Comparison of ENCODE assay signal across 8 cellular contexts in genomic region chr22:20418211-20418788, GRCh38. TPM values are rescaled to one million over a fixed set of nuclear protein-coding genes. Genes with fewer than 3 reads are reported as not detected.
DNase-seq lines count a peak whose midpoint lies in the region; ATAC-seq and TF ChIP-seq lines count a peak whose summit lies in the region.

No MANE protein-coding gene starts in this region.

- no peaks in the 10 kb centered on the region for H3K9me3 ChIP-seq in CD4-positive, CD25-positive, alpha-beta regulatory T cell (ENCODE audit: control insufficient read depth in 2 of 2, low read length in 2 of 2)

- no peak overlapping the region for H3K27ac Mint-ChIP-seq in CD4-positive, CD25-positive, alpha-beta regulatory T cell
- H3K27ac Mint-ChIP-seq in naive B cell = peak overlapping the region in 2 of 6 donors; percentile 19 to 56
- H3K27ac Mint-ChIP-seq in stimulated activated effector memory CD8-positive, alpha-beta T cell treated with anti-CD3 and anti-CD28 coated beads, Interleukin-12 subunit alpha, Interleukin-12 subunit beta, amount 100 ng/mL, for 72 hours = no peak overlapping the region

- no peaks in the 10 kb centered on the region for H3K9me3 Mint-ChIP-seq in CD4-positive, CD25-positive, alpha-beta regulatory T cell
- H3K9me3 Mint-ChIP-seq in naive B cell = no peaks in the 10 kb centered on the region
- no peaks in the 10 kb centered on the region for H3K9me3 Mint-ChIP-seq in stimulated activated effector memory CD8-positive, alpha-beta T cell treated with anti-CD3 and anti-CD28 coated beads, Interleukin-12 subunit alpha, Interleukin-12 subunit beta, amount 100 ng/mL, for 72 hours

- peak; percentile 72 to 76 for ATAC-seq in CD4-positive, CD25-positive, alpha-beta regulatory T cell (ENCODE audit: low read depth in 2 of 2)
- ATAC-seq in naive B cell (ENCODE audit: low read depth in 2 of 2) (peak; percentile 76 to 81), HG03025 (IDR thresholded peaks at IDR 0.05; ENCODE audit: low FRiP score, unreplicated experiment) (no peak)
- peak; percentile 82 for ATAC-seq in stimulated activated effector memory CD8-positive, alpha-beta T cell treated with anti-CD3 and anti-CD28 coated beads, Interleukin-12 subunit alpha, Interleukin-12 subunit beta, amount 100 ng/mL, for 72 hours

- peak; percentile 52 for TF ChIP-seq CTCF in HL-60 (IDR thresholded peaks at IDR 0.05; ENCODE audit: insufficient read depth, low read length)

- H3K27me3 ChIP-seq in CD4-positive, CD25-positive, alpha-beta regulatory T cell (ENCODE audit: control insufficient read depth, insufficient read depth, low read length) = no peaks in the 10 kb centered on the region
- H3K27me3 ChIP-seq in HL-60 (ENCODE audit: insufficient read depth, poor library complexity, severe bottlenecking) = no peaks in the 10 kb centered on the region

- peaks cover 6% of the 10 kb centered on the region for H3K27me3 Mint-ChIP-seq in CD4-positive, CD25-positive, alpha-beta regulatory T cell
- H3K27me3 Mint-ChIP-seq in naive B cell = peaks cover 0 to 5% (median 5%) of the 10 kb centered on the region in 3 donors

- H3K36me3 Mint-ChIP-seq in CD4-positive, CD25-positive, alpha-beta regulatory T cell = no peaks in the 10 kb centered on the region
- no peaks in the 10 kb centered on the region for H3K36me3 Mint-ChIP-seq in naive B cell
- H3K36me3 Mint-ChIP-seq in stimulated activated effector memory CD8-positive, alpha-beta T cell treated with anti-CD3 and anti-CD28 coated beads, Interleukin-12 subunit alpha, Interleukin-12 subunit beta, amount 100 ng/mL, for 72 hours = peaks cover under 1% of the 10 kb centered on the region

- peak overlapping the region; percentile 19 to 66 (median 58) for H3K4me3 Mint-ChIP-seq in CD4-positive, CD25-positive, alpha-beta regulatory T cell
- peak overlapping the region; percentile 52 to 81 (median 62) for H3K4me3 Mint-ChIP-seq in naive B cell
- peak overlapping the region; percentile 52 for H3K4me3 Mint-ChIP-seq in stimulated activated effector memory CD8-positive, alpha-beta T cell treated with anti-CD3 and anti-CD28 coated beads, Interleukin-12 subunit alpha, Interleukin-12 subunit beta, amount 100 ng/mL, for 72 hours

- peak; percentile 70 to 75 (median 73) for DNase-seq in CD4-positive, CD25-positive, alpha-beta regulatory T cell
- DNase-seq in HL-60 (ENCODE audit: low read depth in 1 of 2, low spot score in 1 of 2) (peak; percentile 41 to 63), OCI-M2 (lab: John Stamatoyannopoulos, UW; ENCODE audit: unreplicated experiment) (peak; percentile 21), fibroblast of gingiva (ENCODE audit: low read depth) (peak; percentile 82), naive B cell (peak; percentile 70)
- peak; percentile 74 to 83 for DNase-seq in activated T-cell treated with anti-CD3 and anti-CD28 coated beads, Interleukin-2, amount 50 U/mL, for 48 hours
- DNase-seq in stimulated activated effector memory CD8-positive, alpha-beta T cell treated with anti-CD3 and anti-CD28 coated beads, Interleukin-12 subunit alpha, Interleukin-12 subunit beta, amount 100 ng/mL, for 72 hours (ENCODE audit: low spot score in 2 of 2) = peak; percentile 64 to 81

- H3K4me1 ChIP-seq in CD4-positive, CD25-positive, alpha-beta regulatory T cell (ENCODE audit: control insufficient read depth, insufficient read depth, low read length, poor library complexity, severe bottlenecking) = peaks cover 6% of the 10 kb centered on the region

- H3K4me1 Mint-ChIP-seq in CD4-positive, CD25-positive, alpha-beta regulatory T cell = peaks cover 0 to 4% (median 1%) of the 10 kb centered on the region in 4 donors
- H3K4me1 Mint-ChIP-seq in naive B cell = peaks cover 0 to 3% (median 0%) of the 10 kb centered on the region in 3 donors
- H3K4me1 Mint-ChIP-seq in stimulated activated effector memory CD8-positive, alpha-beta T cell treated with anti-CD3 and anti-CD28 coated beads, Interleukin-12 subunit alpha, Interleukin-12 subunit beta, amount 100 ng/mL, for 72 hours = no peaks in the 10 kb centered on the region

- H3K36me3 ChIP-seq in CD4-positive, CD25-positive, alpha-beta regulatory T cell (ENCODE audit: control insufficient read depth, insufficient read depth, low read length) = no peaks in the 10 kb centered on the region

- no peak overlapping the region for H3K4me3 ChIP-seq in CD4-positive, CD25-positive, alpha-beta regulatory T cell (ENCODE audit: low read depth, low read length)
- H3K4me3 ChIP-seq in HL-60 (replicated peaks; ENCODE audit: insufficient read depth, low read length) = peak overlapping the region; percentile 32

- H3K27ac ChIP-seq in CD4-positive, CD25-positive, alpha-beta regulatory T cell (ENCODE audit: insufficient read depth, low read length, poor library complexity, severe bottlenecking) = no peak overlapping the region
- H3K27ac ChIP-seq in HL-60 (replicated peaks) = no peak overlapping the region

RNA-seq across cellular contexts. Expression of gene SCARF2, which starts 19.3 kb away (rescaled TPM):
- 6.9 TPM for total RNA-seq in CD4-positive, CD25-positive, alpha-beta regulatory T cell
- 1 to 10 TPM in 2 of 4 donors, under 1 TPM in 2; 0.70 to 1.8 (median 1.1) TPM for polyA plus RNA-seq in CD4-positive, CD25-positive, alpha-beta regulatory T cell
- under 1 TPM in 4 of 6 donors, not detected in 2; 0.25 to 0.64 (median 0.36) TPM for polyA plus RNA-seq in naive B cell (ENCODE audit: low read depth in 6 of 6)

RNA-seq across cellular contexts. Expression of gene ZNF74, which starts 24.3 kb away (rescaled TPM):
- total RNA-seq in CD4-positive, CD25-positive, alpha-beta regulatory T cell = 4.1 TPM
- polyA plus RNA-seq in CD4-positive, CD25-positive, alpha-beta regulatory T cell = 1 to 10 TPM; 3.4 to 5.9 (median 4.5) TPM
- 1 to 10 TPM; 2.4 to 8.5 (median 5.5) TPM for polyA plus RNA-seq in naive B cell (ENCODE audit: low read depth in 6 of 6)

Comparison
In these comparisons a context has a peak if more than half of its experiments do, and no peak if none do; other contexts are left out.
1. DNase-seq: peak in every context shown above with its lines; median percentile 82 in fibroblast of gingiva; 78 in activated T-cell treated with anti-CD3 and anti-CD28 coated beads, Interleukin-2, amount 50 U/mL, for 48 hours; 73 in CD4-positive, CD25-positive, alpha-beta regulatory T cell; 72 in stimulated activated effector memory CD8-positive, alpha-beta T cell treated with anti-CD3 and anti-CD28 coated beads, Interleukin-12 subunit alpha, Interleukin-12 subunit beta, amount 100 ng/mL, for 72 hours; 70 in naive B cell; 52 in HL-60; 21 in OCI-M2.